ENCODE assay signal across 9 cellular contexts in genomic region chr1:24683713-24684162, GRCh38. TPM values are rescaled to one million over a fixed set of nuclear protein-coding genes. Genes with fewer than 3 reads are reported as not detected.
A peak's percentile ranks its signal among the peaks of the same experiment; 100 is the strongest.
DNase-seq lines count a peak whose midpoint lies in the region; ATAC-seq, FAIRE-seq and TF ChIP-seq lines count a peak whose summit lies in the region.
"Had no signal": no experiment of that assay in that cellular context is flagged by ENCODE, and none has a peak within 500 bp of the region (broad histone marks: within the 10 kb centered on the region; RNA-seq: fewer than 3 reads in every experiment).

No MANE protein-coding gene starts in this region.

- peak overlapping the region; percentile 44; the same call in 1 of the 2 replicates for H2AFZ ChIP-seq in SK-N-SH (ENCODE audit: low read depth)

- no peak for TF ChIP-seq RAD21 in SK-N-SH (IDR thresholded peaks at IDR 0.05; ENCODE audit: low read length)

- POLR2A ChIA-PET in SK-N-SH (lab: Yijun Ruan, JAX) = interaction anchor here (0.8 kb wide), 1 partner anchor 61 kb away, joined by 3 read pairs; the partner anchor contains the start of gene CLIC4

- DNase-seq in H54 (ENCODE audit: insufficient read length, low spot score) (peak; percentile 48), SK-N-SH (no peak), glomerular endothelial cell (ENCODE audit: extremely low read depth, low read depth, low spot score) (peak; percentile 66), skeletal muscle cell (ENCODE audit: low read depth) (peak; percentile 90), NCI-H510A (lab: John Stamatoyannopoulos, UW) (no peak), NCI-H1417 (lab: John Stamatoyannopoulos, UW) (no peak)
- DNase-seq in activated T-cell treated with anti-CD3 and anti-CD28 coated beads, Interleukin-2, amount 50 U/mL, for 24 hours = no peak

- peak overlapping the region; percentile 75 for H3K4me2 ChIP-seq in SK-N-SH

- H4K20me1 ChIP-seq in SK-N-SH (ENCODE audit: insufficient read depth) = no peaks in the 10 kb centered on the region

- H3K36me3 ChIP-seq in SK-N-SH (replicated peaks in 1 of 2; ENCODE audit: control insufficient read depth in 1 of 2, insufficient read depth in 2 of 2, low read length in 1 of 2) = no peaks in the 10 kb centered on the region

- CTCF ChIA-PET in SK-N-SH (lab: Yijun Ruan, JAX) = interaction anchor here (1.4 to 3.9 kb wide), 3 partner anchors 13 to 152 kb away, joined by 4 to 28 read pairs (median 17); no protein-coding TSS in a partner anchor

- no peaks in the 10 kb centered on the region for H3K4me1 Mint-ChIP-seq in activated T-cell treated with anti-CD3 and anti-CD28 coated beads, Interleukin-2, amount 50 U/mL, for 24 hours (ENCODE audit: low read depth)

- no peak for ATAC-seq in GM19463 (IDR thresholded peaks at IDR 0.05; ENCODE audit: unreplicated experiment)

- H3K27me3 Mint-ChIP-seq in activated T-cell treated with anti-CD3 and anti-CD28 coated beads, Interleukin-2, amount 50 U/mL, for 24 hours = no peaks in the 10 kb centered on the region
- H3K27me3 Mint-ChIP-seq: activated naive CD8-positive, alpha-beta T cell had no signal

- H3K79me2 ChIP-seq in SK-N-SH (ENCODE audit: insufficient read depth) = no peaks in the 10 kb centered on the region

- peaks cover 19% of the 10 kb centered on the region for H3F3A ChIP-seq in SK-N-SH (replicated peaks; ENCODE audit: insufficient read depth)

- H3K4me3 ChIP-seq in SK-N-SH (ENCODE audit: low read depth in 2 of 2, low read length in 1 of 2) = no peak overlapping the region
- H3K4me3 ChIP-seq in skeletal muscle cell (ENCODE audit: low read depth, low read length) = no peak overlapping the region

- TF ChIP-seq EP300 in SK-N-SH (IDR thresholded peaks at IDR 0.05; ENCODE audit: borderline replicate concordance in 1 of 2, low read depth in 1 of 2, low read length in 1 of 2) = peak in 1 of 2 experiments; percentile 69; a peak in 1 of 4 replicates

- 16% methylated on average over 6 of the region's 6 CpGs for WGBS in SK-N-SH (ENCODE audit: low lambda C conversion rate)

- peaks cover 4 to 7% of the 10 kb centered on the region in 2 experiments; a peak in 1 of 4 replicates for H3K4me1 ChIP-seq in SK-N-SH (ENCODE audit: control insufficient read depth in 1 of 2, insufficient read depth in 2 of 2, low read depth in 1 of 2, low read length in 1 of 2)

- no peaks in the 10 kb centered on the region for H3K9me2 ChIP-seq in SK-N-SH

- TF ChIP-seq POLR2A in H54 (IDR thresholded peaks at IDR 0.05; ENCODE audit: low read depth, low read length) = no peak

- H3K27ac Mint-ChIP-seq in activated T-cell treated with anti-CD3 and anti-CD28 coated beads, Interleukin-2, amount 50 U/mL, for 24 hours = no peak overlapping the region
- H3K27ac Mint-ChIP-seq: activated naive CD8-positive, alpha-beta T cell had no signal

- no peak overlapping the region for H3K4me3 Mint-ChIP-seq in activated T-cell treated with anti-CD3 and anti-CD28 coated beads, Interleukin-2, amount 50 U/mL, for 24 hours
- H3K4me3 Mint-ChIP-seq: activated naive CD8-positive, alpha-beta T cell had no signal

- H3K27ac ChIP-seq in SK-N-SH (ENCODE audit: low read depth in 2 of 2, low read length in 1 of 2) = peak overlapping the region in 1 of 2 experiments; percentile 90; a peak in 2 of 4 replicates

- TF ChIP-seq CTCF in SK-N-SH (IDR thresholded peaks at IDR 0.05) = no peak

- no peaks in the 10 kb centered on the region for H3K9me3 Mint-ChIP-seq in activated T-cell treated with anti-CD3 and anti-CD28 coated beads, Interleukin-2, amount 50 U/mL, for 24 hours

- H3K27me3 ChIP-seq in SK-N-SH (ENCODE audit: insufficient read depth) = no peaks in the 10 kb centered on the region

- no peaks in the 10 kb centered on the region for H3K9me3 ChIP-seq in SK-N-SH

- H3K9ac ChIP-seq in SK-N-SH = peak overlapping the region; percentile 63; the same call in 1 of the 2 replicates

- peak; percentile 93 for FAIRE-seq in H54 (lab: Jason Lieb, UNC)

- H3K36me3 Mint-ChIP-seq in activated T-cell treated with anti-CD3 and anti-CD28 coated beads, Interleukin-2, amount 50 U/mL, for 24 hours (ENCODE audit: low read depth) = peaks cover 7% of the 10 kb centered on the region
- H3K36me3 Mint-ChIP-seq: activated naive CD8-positive, alpha-beta T cell had no signal

TF ChIP-seq in SK-N-SH, 30 proteins besides CTCF, POLR2A, EP300 and RAD21:
- TF ChIP-seq TAF1 (IDR thresholded peaks at IDR 0.05; ENCODE audit: borderline replicate concordance, low read depth, low read length) (no peak), POLR2AphosphoS5 (IDR thresholded peaks at IDR 0.05; ENCODE audit: low read depth, low read length) (peak; percentile 36; the same call in 1 of the 2 replicates), SMC3 (IDR thresholded peaks at IDR 0.05; ENCODE audit: low read depth, low read length) (no peak), FOXM1 (IDR thresholded peaks at IDR 0.05; ENCODE audit: low read depth) (no peak), NRF1 (IDR thresholded peaks at IDR 0.05; ENCODE audit: low read depth, low read length) (no peak), JUND (IDR thresholded peaks at IDR 0.05) (peak; percentile 88), FOXJ3 (CRISPR knock-in tag; IDR thresholded peaks at IDR 0.05) (no peak), RXRA (IDR thresholded peaks at IDR 0.05; ENCODE audit: borderline replicate concordance, low read depth) (peak; percentile 54; the same call in 1 of the 2 replicates), MAX (IDR thresholded peaks at IDR 0.05; ENCODE audit: low read depth) (peak; percentile 69; the same call in 1 of the 2 replicates), USF1 (IDR thresholded peaks at IDR 0.05; ENCODE audit: borderline replicate concordance, low read depth) (no peak), TEAD4 (IDR thresholded peaks at IDR 0.05; ENCODE audit: borderline replicate concordance, insufficient read depth) (peak; percentile 64; the same call in 1 of the 2 replicates), PBX3 (IDR thresholded peaks at IDR 0.05) (peak; percentile 87), RFX5 (IDR thresholded peaks at IDR 0.05; ENCODE audit: low read length) (no peak), YY1 (IDR thresholded peaks at IDR 0.05; ENCODE audit: low read depth) (no peak), NFIC (IDR thresholded peaks at IDR 0.05; ENCODE audit: borderline replicate concordance) (peak; percentile 75), FOSL2 (IDR thresholded peaks at IDR 0.05; ENCODE audit: borderline replicate concordance, low read depth) (peak; percentile 86), ELF1 (IDR thresholded peaks at IDR 0.05) (no peak), MXI1 (IDR thresholded peaks at IDR 0.05; ENCODE audit: low read depth, low read length) (no peak), TCF12 (IDR thresholded peaks at IDR 0.05) (peak; percentile 73), REST (IDR thresholded peaks at IDR 0.05; ENCODE audit: low read depth, low read length) (0 out of 2 replicates have a peak, but pooled peaks have one; percentile 25)

RNA-seq across cellular contexts. Expression of gene SRRM1, which starts 40.6 kb away (rescaled TPM):
- polyA plus RNA-seq in SK-N-SH (2012; rRNA removed) = 52.3 and 56.1 TPM in 2 replicates
- polyA plus RNA-seq in SK-N-SH (2012; cell fraction: cytosol; rRNA removed) = 42.1 and 43.8 TPM in 2 replicates
- polyA plus RNA-seq in SK-N-SH (2012; cell fraction: nucleus; rRNA removed) = 120 and 128 TPM in 2 replicates
- total RNA-seq in glomerular endothelial cell = 51.6 and 106 TPM in 2 replicates

Comparison
In these comparisons a context has a peak if more than half of its experiments do, and no peak if none do; other contexts are left out.
1. DNase-seq: peak in H54 (single experiment), glomerular endothelial cell (single experiment) and skeletal muscle cell (single experiment); none in SK-N-SH (single experiment), NCI-H510A (single experiment), NCI-H1417 (0 of 3) and activated T-cell treated with anti-CD3 and anti-CD28 coated beads, Interleukin-2, amount 50 U/mL, for 24 hours (single experiment).